ENCODE assay signal across 36 cellular contexts in the genomic region with DNA sequence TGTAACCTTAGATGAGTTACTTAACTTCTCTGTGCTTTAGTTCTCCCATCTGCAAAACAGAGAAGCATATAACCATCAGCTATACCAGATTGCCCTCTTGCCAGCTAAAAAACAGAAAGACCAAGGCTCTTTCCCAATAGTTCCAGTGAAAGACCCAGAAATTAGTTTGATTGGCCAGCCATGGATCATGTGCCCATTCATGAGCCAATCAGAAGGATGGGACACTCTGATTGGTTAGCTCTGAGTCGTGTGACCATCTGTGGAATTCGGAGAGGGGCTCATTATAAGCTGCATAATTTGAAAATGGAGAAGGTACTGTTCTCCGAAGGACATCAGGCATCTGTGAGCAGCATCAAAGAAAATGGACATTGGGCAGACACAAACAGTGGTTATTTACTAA.
"Had no signal": no experiment of that assay in that cellular context is flagged by ENCODE, and none has a peak within 500 bp of the region (broad histone marks: within the 10 kb centered on the region; RNA-seq: fewer than 3 reads in every experiment).

No MANE protein-coding gene starts in this region.

- H3K36me3 Mint-ChIP-seq: activated CD4-positive, alpha-beta memory T cell treated with anti-CD3 and anti-CD28 coated beads for 36 hours; activated CD8-positive, alpha-beta memory T cell treated with anti-CD3 and anti-CD28 coated beads, Interleukin-2, amount 10 ng/mL, durations not matched to agents 7 days and 5 days; activated naive CD4-positive, alpha-beta T cell treated with anti-CD3 and anti-CD28 coated beads, Interleukin-2, amount 50 U/mL, for 24 hours; activated naive CD8-positive, alpha-beta T cell treated with anti-CD3 and anti-CD28 coated beads for 36 hours had no signal

- H3K27ac ChIP-seq: adrenal gland, body of pancreas, esophagus squamous epithelium, gastroesophageal sphincter, heart right ventricle, WERI-Rb-1 had no signal

- DNase-seq: activated B cell treated with CpG ODN at 0.5 μM for 24 hours; activated CD4-positive, alpha-beta memory T cell treated with anti-CD3 and anti-CD28 coated beads for 36 hours; activated CD4-positive, alpha-beta T cell treated with anti-CD3 and anti-CD28 coated beads for 36 hours; activated CD4-positive, alpha-beta T cell treated with anti-CD3 and anti-CD28 coated beads, Interleukin-2, amount 10 ng/mL, durations not matched to agents 24 days and 14 days; activated CD4-positive, CD25-positive, alpha-beta regulatory T cell treated with anti-CD3 and anti-CD28 coated beads, Interleukin-2, amount 50 U/mL, for 72 hours; activated CD8-positive, alpha-beta memory T cell treated with anti-CD3 and anti-CD28 coated beads, Interleukin-2, amount 10 ng/mL, durations not matched to agents 7 days and 5 days; activated CD8-positive, alpha-beta memory T cell treated with anti-CD3 and anti-CD28 coated beads, Interleukin-2, amount 50 U/mL, for 4 hours; activated CD8-positive, alpha-beta T cell treated with anti-CD3 and anti-CD28 coated beads, Interleukin-2, amount 10 ng/mL, durations not matched to agents 7 days and 5 days; activated effector memory CD4-positive, alpha-beta T cell treated with anti-CD3 and anti-CD28 coated beads, Interleukin-2, amount 50 U/mL, for 16 hours; activated naive CD4-positive, alpha-beta T cell treated with anti-CD3 and anti-CD28 coated beads for 36 hours; activated naive CD8-positive, alpha-beta T cell treated with anti-CD3 and anti-CD28 coated beads for 36 hours; activated naive CD8-positive, alpha-beta T cell treated with anti-CD3 and anti-CD28 coated beads, Interleukin-2, amount 50 U/mL, for 24 hours; activated T-cell treated with anti-CD3 and anti-CD28 coated beads, Interleukin-2, amount 50 U/mL, for 1 hour; activated T-cell treated with anti-CD3 and anti-CD28 coated beads, Interleukin-2, amount 50 U/mL, for 48 hours; adrenal gland; amygdala; aorta; body of pancreas; caudate nucleus; cortex of kidney; dermis blood vessel endothelial cell; effector CD8-positive, alpha-beta T cell; erythroblast; esophagus squamous epithelium; foreskin melanocyte; heart right ventricle; T-helper 1 cell; T-helper 17 cell; T1000; WERI-Rb-1 had no signal

- H3K4me1 ChIP-seq: adrenal gland, body of pancreas, esophagus squamous epithelium, gastroesophageal sphincter, heart right ventricle had no signal

- H3K27ac Mint-ChIP-seq: activated B cell treated with CpG ODN at 0.5 μM for 24 hours; activated CD4-positive, alpha-beta memory T cell treated with anti-CD3 and anti-CD28 coated beads for 36 hours; activated CD4-positive, alpha-beta T cell treated with anti-CD3 and anti-CD28 coated beads for 36 hours; activated CD4-positive, alpha-beta T cell treated with anti-CD3 and anti-CD28 coated beads, Interleukin-2, amount 10 ng/mL, durations not matched to agents 24 days and 14 days; activated CD8-positive, alpha-beta memory T cell treated with anti-CD3 and anti-CD28 coated beads, Interleukin-2, amount 10 ng/mL, durations not matched to agents 7 days and 5 days; activated CD8-positive, alpha-beta T cell treated with anti-CD3 and anti-CD28 coated beads, Interleukin-2, amount 10 ng/mL, durations not matched to agents 7 days and 5 days; activated naive CD4-positive, alpha-beta T cell treated with anti-CD3 and anti-CD28 coated beads for 36 hours; activated naive CD4-positive, alpha-beta T cell treated with anti-CD3 and anti-CD28 coated beads, Interleukin-2, amount 50 U/mL, for 24 hours; activated naive CD8-positive, alpha-beta T cell treated with anti-CD3 and anti-CD28 coated beads for 36 hours; activated naive CD8-positive, alpha-beta T cell treated with anti-CD3 and anti-CD28 coated beads, Interleukin-2, amount 50 U/mL, for 24 hours; activated T-helper 1 cell treated with anti-CD3 and anti-CD28 coated beads, Interleukin-12 subunit alpha, Interleukin-12 subunit beta, Interleukin-2, Interleukin-4 antibody, amounts not matched to agents 30 ng/mL and 10 ng/mL and 1 ng/mL, durations not matched to agents 14 hours and 24 hours and 36 hours; activated T-helper 2 cell treated with anti-CD3 and anti-CD28 coated beads, Interferon-gamma antibody, Interleukin-2, Interleukin-4, amounts not matched to agents 10 μg/mL and 5 μg/mL and 100 μg/mL, durations not matched to agents 14 hours and 24 hours and 36 hours; T-helper 17 cell; T-helper 2 cell treated with Interferon-gamma antibody and Interleukin-4, amounts not matched to agents 5 μg/mL and 100 μg/mL, for 36 hours had no signal

- ATAC-seq: activated CD4-positive, alpha-beta T cell treated with anti-CD3 and anti-CD28 coated beads for 36 hours; activated CD8-positive, alpha-beta memory T cell treated with anti-CD3 and anti-CD28 coated beads, Interleukin-2, amount 10 ng/mL, durations not matched to agents 7 days and 5 days; activated CD8-positive, alpha-beta T cell treated with anti-CD3 and anti-CD28 coated beads, Interleukin-2, amount 10 ng/mL, durations not matched to agents 7 days and 5 days; activated naive CD8-positive, alpha-beta T cell treated with anti-CD3 and anti-CD28 coated beads, Interleukin-2, amount 50 U/mL, for 24 hours; body of pancreas; gastroesophageal sphincter; heart right ventricle; T-helper 17 cell had no signal

- H3K9me3 ChIP-seq: adrenal gland, body of pancreas, esophagus squamous epithelium, gastroesophageal sphincter, heart right ventricle had no signal

- H3K4me3 ChIP-seq: adrenal gland, body of pancreas, esophagus squamous epithelium, gastroesophageal sphincter, heart right ventricle had no signal

- H3K27me3 Mint-ChIP-seq: activated B cell treated with CpG ODN at 0.5 μM for 24 hours; activated CD4-positive, alpha-beta T cell treated with anti-CD3 and anti-CD28 coated beads, Interleukin-2, amount 10 ng/mL, durations not matched to agents 24 days and 14 days; activated naive CD8-positive, alpha-beta T cell treated with anti-CD3 and anti-CD28 coated beads for 36 hours had no signal

- H3K4me1 Mint-ChIP-seq: activated B cell treated with CpG ODN at 0.5 μM for 24 hours; activated CD4-positive, alpha-beta T cell treated with anti-CD3 and anti-CD28 coated beads for 36 hours; activated CD4-positive, alpha-beta T cell treated with anti-CD3 and anti-CD28 coated beads, Interleukin-2, amount 10 ng/mL, durations not matched to agents 24 days and 14 days; activated CD8-positive, alpha-beta memory T cell treated with anti-CD3 and anti-CD28 coated beads, Interleukin-2, amount 10 ng/mL, durations not matched to agents 7 days and 5 days; activated naive CD4-positive, alpha-beta T cell treated with anti-CD3 and anti-CD28 coated beads, Interleukin-2, amount 50 U/mL, for 24 hours; activated naive CD8-positive, alpha-beta T cell treated with anti-CD3 and anti-CD28 coated beads for 36 hours; activated naive CD8-positive, alpha-beta T cell treated with anti-CD3 and anti-CD28 coated beads, Interleukin-2, amount 50 U/mL, for 24 hours; T-helper 17 cell had no signal

- FAIRE-seq: colon had no signal

- H3K36me3 ChIP-seq: adrenal gland, esophagus squamous epithelium, gastroesophageal sphincter, heart right ventricle, WERI-Rb-1 had no signal

- H3K27me3 ChIP-seq: adrenal gland, body of pancreas, esophagus squamous epithelium, gastroesophageal sphincter, heart right ventricle had no signal

- H3K9me3 Mint-ChIP-seq: activated B cell treated with CpG ODN at 0.5 μM for 24 hours; activated CD4-positive, alpha-beta memory T cell treated with anti-CD3 and anti-CD28 coated beads for 36 hours; activated CD4-positive, alpha-beta T cell treated with anti-CD3 and anti-CD28 coated beads, Interleukin-2, amount 10 ng/mL, durations not matched to agents 24 days and 14 days; activated naive CD4-positive, alpha-beta T cell treated with anti-CD3 and anti-CD28 coated beads for 36 hours; activated naive CD4-positive, alpha-beta T cell treated with anti-CD3 and anti-CD28 coated beads, Interleukin-2, amount 50 U/mL, for 24 hours; activated naive CD8-positive, alpha-beta T cell treated with anti-CD3 and anti-CD28 coated beads for 36 hours; activated naive CD8-positive, alpha-beta T cell treated with anti-CD3 and anti-CD28 coated beads, Interleukin-2, amount 50 U/mL, for 24 hours; activated T-helper 1 cell treated with anti-CD3 and anti-CD28 coated beads, Interleukin-12 subunit alpha, Interleukin-12 subunit beta, Interleukin-2, Interleukin-4 antibody, amounts not matched to agents 30 ng/mL and 10 ng/mL and 1 ng/mL, durations not matched to agents 14 hours and 24 hours and 36 hours; activated T-helper 2 cell treated with anti-CD3 and anti-CD28 coated beads, Interferon-gamma antibody, Interleukin-2, Interleukin-4, amounts not matched to agents 10 μg/mL and 5 μg/mL and 100 μg/mL, durations not matched to agents 14 hours and 24 hours and 36 hours had no signal

- H3K4me3 Mint-ChIP-seq: activated B cell treated with CpG ODN at 0.5 μM for 24 hours; activated CD4-positive, alpha-beta memory T cell treated with anti-CD3 and anti-CD28 coated beads for 36 hours; activated CD4-positive, alpha-beta T cell treated with anti-CD3 and anti-CD28 coated beads for 36 hours; activated CD4-positive, alpha-beta T cell treated with anti-CD3 and anti-CD28 coated beads, Interleukin-2, amount 10 ng/mL, durations not matched to agents 24 days and 14 days; activated CD8-positive, alpha-beta memory T cell treated with anti-CD3 and anti-CD28 coated beads, Interleukin-2, amount 10 ng/mL, durations not matched to agents 7 days and 5 days; activated CD8-positive, alpha-beta T cell treated with anti-CD3 and anti-CD28 coated beads, Interleukin-2, amount 10 ng/mL, durations not matched to agents 7 days and 5 days; activated naive CD4-positive, alpha-beta T cell treated with anti-CD3 and anti-CD28 coated beads for 36 hours; activated naive CD4-positive, alpha-beta T cell treated with anti-CD3 and anti-CD28 coated beads, Interleukin-2, amount 50 U/mL, for 24 hours; activated naive CD8-positive, alpha-beta T cell treated with anti-CD3 and anti-CD28 coated beads for 36 hours; activated naive CD8-positive, alpha-beta T cell treated with anti-CD3 and anti-CD28 coated beads, Interleukin-2, amount 50 U/mL, for 24 hours; activated T-helper 1 cell treated with anti-CD3 and anti-CD28 coated beads, Interleukin-12 subunit alpha, Interleukin-12 subunit beta, Interleukin-2, Interleukin-4 antibody, amounts not matched to agents 30 ng/mL and 10 ng/mL and 1 ng/mL, durations not matched to agents 14 hours and 24 hours and 36 hours; T-helper 17 cell; T-helper 2 cell treated with Interferon-gamma antibody and Interleukin-4, amounts not matched to agents 5 μg/mL and 100 μg/mL, for 36 hours had no signal
